36 cellular contexts compared by ENCODE assay signal in the genomic region with DNA sequence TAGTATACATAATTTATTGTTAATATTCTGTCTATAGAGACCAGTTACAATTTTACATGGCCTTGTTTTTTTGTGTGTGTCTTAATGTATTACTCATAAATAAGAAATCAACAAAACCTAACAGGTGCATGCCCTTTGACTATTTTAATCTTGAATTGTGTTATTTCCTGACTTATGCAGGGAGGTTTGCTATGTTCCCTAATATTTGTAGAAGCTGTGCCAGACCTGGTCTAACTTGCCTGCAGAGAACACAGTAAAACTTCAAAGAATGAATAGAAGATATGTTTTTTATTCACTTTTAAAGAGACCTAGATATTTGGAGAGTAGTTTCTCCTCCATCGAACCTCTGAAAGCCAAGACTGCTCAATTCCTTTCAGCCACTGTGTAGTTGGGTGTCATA.
"Had no signal": no experiment of that assay in that cellular context is flagged by ENCODE, and none has a peak within 500 bp of the region (broad histone marks: within the 10 kb centered on the region; RNA-seq: fewer than 3 reads in every experiment).

No MANE protein-coding gene starts in this region.

- H3K27ac ChIP-seq: KMS-11 had no signal

- H3K9ac ChIP-seq: KMS-11 had no signal

- H3K27me3 ChIP-seq: MG63 had no signal

- H3K9me3 ChIP-seq: MG63 had no signal

- H3K4me3 ChIP-seq: MG63 had no signal

- H3K4me2 ChIP-seq: KMS-11 had no signal

- H3K36me3 ChIP-seq: MG63 had no signal

- DNase-seq: Karpas-422, Kasumi-1, KG1, MG63, MM.1S, MV-4-11, NCI-H1048, NCI-H1092, NCI-H1092 treated with DMSO at 0.1 percent for 48 hours, NCI-H1105, NCI-H1105 treated with DMSO at 0.1 percent for 48 hours, NCI-H1417, NCI-H1417 treated with DMSO at 0.1 percent for 48 hours, NCI-H1436, NCI-H1436 treated with DMSO at 0.1 percent for 48 hours, NCI-H146, NCI-H1694, NCI-H1694 treated with DMSO at 0.1 percent for 48 hours, NCI-H187, NCI-H187 treated with DMSO at 0.1 percent for 48 hours, NCI-H1930, NCI-H2029, NCI-H2029 treated with DMSO at 0.1 percent for 48 hours, NCI-H2081, NCI-H2081 treated with DMSO at 0.1 percent for 48 hours, NCI-H2107, NCI-H2171, NCI-H2171 treated with DMSO at 0.1 percent for 48 hours, NCI-H2227 treated with DMSO at 0.1 percent for 48 hours, NCI-H226, NCI-H345, NCI-H446, NCI-H446 treated with DMSO at 0.1 percent for 48 hours, NCI-H510A, NCI-H510A treated with DMSO at 0.1 percent for 48 hours had no signal
